Comparison of ENCODE assay signal across 21 cellular contexts in the genomic region with DNA sequence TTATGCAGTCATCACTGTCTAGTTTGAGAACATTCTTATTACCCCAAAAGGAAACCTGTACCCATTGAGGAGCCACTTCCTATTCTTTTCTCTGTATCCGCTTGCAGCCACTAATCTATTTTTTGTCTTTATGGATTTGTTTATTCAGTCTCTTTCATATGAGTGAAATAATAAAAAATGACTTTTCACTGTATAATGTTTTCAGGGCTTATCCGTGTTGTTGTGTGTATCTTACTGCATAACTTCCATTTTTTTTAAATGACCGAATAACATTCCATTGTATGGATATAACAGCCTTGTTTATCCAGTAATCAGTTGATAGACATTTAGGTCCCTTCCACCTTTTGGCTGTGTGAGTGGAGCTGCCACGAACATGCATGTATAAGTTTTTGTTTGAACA.
"Had no signal": no experiment of that assay in that cellular context is flagged by ENCODE, and none has a peak within 500 bp of the region (broad histone marks: within the 10 kb centered on the region; RNA-seq: fewer than 3 reads in every experiment).

No MANE protein-coding gene starts in this region.

- ATAC-seq: activated CD4-positive, alpha-beta T cell treated with anti-CD3 and anti-CD28 coated beads for 36 hours; activated naive CD4-positive, alpha-beta T cell treated with anti-CD3 and anti-CD28 coated beads, Interleukin-2, amount 50 U/mL, for 72 hours; activated T-helper 17 cell treated with anti-CD3 and anti-CD28 coated beads, Interleukin-2, amount 50 U/mL, for 72 hours; esophagus mucosa; left ventricle myocardium superior; natural killer cell treated with Interleukin-12 subunit alpha and Interleukin-12 subunit beta and Interleukin-15 and Interleukin-18, amount 100 ng/mL, for 72 hours; stimulated activated naive CD8-positive, alpha-beta T cell treated with anti-CD3 and anti-CD28 coated beads, Interleukin-15, Interleukin-2, amounts not matched to agents 100 U/mL and 50 U/mL, for 24 hours had no signal

- H3K4me3 ChIP-seq: adrenal gland, spleen, upper lobe of left lung had no signal

- H3K36me3 ChIP-seq: adrenal gland, spleen, upper lobe of left lung had no signal

- H3K27me3 ChIP-seq: adrenal gland, spleen, upper lobe of left lung had no signal

- DNase-seq: activated B cell treated with CpG ODN at 0.5 μM for 24 hours; activated CD4-positive, alpha-beta T cell treated with anti-CD3 and anti-CD28 coated beads for 36 hours; activated CD4-positive, alpha-beta T cell treated with anti-CD3 and anti-CD28 coated beads, Interleukin-2, amount 50 U/mL, for 4 hours; activated CD8-positive, alpha-beta memory T cell treated with anti-CD3 and anti-CD28 coated beads for 24 hours; activated CD8-positive, alpha-beta memory T cell treated with anti-CD3 and anti-CD28 coated beads, Interleukin-2, amount 50 U/mL, for 4 hours; activated T-cell treated with anti-CD3 and anti-CD28 coated beads, Interleukin-2, amount 50 U/mL, for 24 hours; adrenal gland; cerebellar nuclear complex; effector memory CD4-positive, alpha-beta T cell; foreskin melanocyte; glutamatergic neuron; hippocampal formation; left ventricle myocardium superior; spleen; stimulated activated CD4-positive, alpha-beta T cell treated with anti-CD3 and anti-CD28 coated beads, Interleukin-4, amount 100 ng/mL, for 24 hours; stimulated activated naive CD8-positive, alpha-beta T cell treated with anti-CD3 and anti-CD28 coated beads, Interleukin-15, Interleukin-2, amounts not matched to agents 100 U/mL and 50 U/mL, for 24 hours; upper lobe of left lung had no signal

- H3K27ac ChIP-seq: adrenal gland, spleen, upper lobe of left lung had no signal
